11 cellular contexts compared by ENCODE assay signal in genomic region chr16:72921106-72921505, GRCh38.
A peak's percentile ranks its signal among the peaks of the same experiment; 100 is the strongest.
DNase-seq lines count a peak whose midpoint lies in the region; ATAC-seq and TF ChIP-seq lines count a peak whose summit lies in the region.
"Had no signal": no experiment of that assay in that cellular context is flagged by ENCODE, and none has a peak within 500 bp of the region (broad histone marks: within the 10 kb centered on the region; RNA-seq: fewer than 3 reads in every experiment).

No MANE protein-coding gene starts in this region.

- H3K4me3 Mint-ChIP-seq in Caco-2 (ENCODE audit: unreplicated experiment) = no peak overlapping the region

- H3K9me3 Mint-ChIP-seq in Caco-2 (ENCODE audit: unreplicated experiment) = no peaks in the 10 kb centered on the region

- H3K27me3 ChIP-seq in Caco-2 (replicated peaks; ENCODE audit: control insufficient read depth, insufficient read depth, low read length) = no peaks in the 10 kb centered on the region
- H3K27me3 ChIP-seq: heart right ventricle, tibial nerve had no signal

- in situ Hi-C loops in astrocyte of the cerebellum (cut with HindIII; ENCODE audit: low sequenced_read_pairs) = no loop called here

- CTCF ChIA-PET in Caco-2 (lab: Charles Lee) = no interaction called here

- ATAC-seq in sciatic nerve = peak; percentile 26
- ATAC-seq in HG03521 (IDR thresholded peaks at IDR 0.05; ENCODE audit: unreplicated experiment) = no peak
- ATAC-seq in HG03457 (IDR thresholded peaks at IDR 0.05; ENCODE audit: unreplicated experiment) = no peak
- no peak for ATAC-seq in GM21529 (IDR thresholded peaks at IDR 0.05; ENCODE audit: unreplicated experiment)

- H3K27me3 Mint-ChIP-seq in Caco-2 (ENCODE audit: insufficient read depth, unreplicated experiment) = no peaks in the 10 kb centered on the region

- peak overlapping the region; percentile 40 for H3K27ac Mint-ChIP-seq in Caco-2 (ENCODE audit: unreplicated experiment)

- intact Hi-C loops in Caco-2 (cut with micrococcal nuclease; ENCODE audit: unreplicated experiment) (no loop called here), sciatic nerve (cut with DNase I) (no loop called here)

- peaks cover 23% of the 10 kb centered on the region for H3K4me1 Mint-ChIP-seq in Caco-2 (ENCODE audit: low read depth, unreplicated experiment)

- H3K4me3 ChIP-seq in Caco-2 (ENCODE audit: low read depth, low read length) = no peak overlapping the region
- H3K4me3 ChIP-seq in astrocyte of the cerebellum (ENCODE audit: low read depth, low read length) = peak overlapping the region; percentile 33
- H3K4me3 ChIP-seq: left ventricle myocardium inferior had no signal

- DNase-seq in Caco-2 (no peak), MV-4-11 (lab: John Stamatoyannopoulos, UW) (peak; percentile 65), astrocyte of the cerebellum (ENCODE audit: low read depth) (no peak), sciatic nerve (ENCODE audit: low spot score) (no peak)
- DNase-seq: left ventricle myocardium inferior, NCI-H2171 treated with DMSO at 0.1 percent for 48 hours had no signal

- peaks cover 12% of the 10 kb centered on the region for H3K36me3 Mint-ChIP-seq in Caco-2 (ENCODE audit: insufficient read depth, unreplicated experiment)

- no peaks in the 10 kb centered on the region for H3K9me3 ChIP-seq in Caco-2
- H3K9me3 ChIP-seq: tibial nerve had no signal

- POLR2A ChIA-PET in Caco-2 (lab: Charles Lee) = interaction anchor here (0.6 kb wide), 1 partner anchor 54 kb away, joined by 4 read pairs; no protein-coding TSS in a partner anchor

- H3K4me1 ChIP-seq in Caco-2 = peaks cover 11% of the 10 kb centered on the region

- TF ChIP-seq CTCF in Caco-2 (IDR thresholded peaks at IDR 0.05; ENCODE audit: insufficient read depth in 1 of 2, low read depth in 1 of 2, low read length in 1 of 2, severe bottlenecking in 1 of 2, unreplicated experiment in 1 of 2) = no peak
- TF ChIP-seq CTCF in astrocyte of the cerebellum (IDR thresholded peaks at IDR 0.05; ENCODE audit: low read depth, low read length, missing control alignments) = no peak

- BruUV-seq in Caco-2 (replicated peaks; lab: Mats Ljungman, UMichigan) = no TSS peak

- no peaks in the 10 kb centered on the region for H3K36me3 ChIP-seq in Caco-2 (ENCODE audit: control insufficient read depth, insufficient read depth, low read length)
- H3K36me3 ChIP-seq: heart right ventricle, left ventricle myocardium inferior, tibial nerve had no signal
